Comparison of ENCODE assay signal across 1 cellular context in the genomic region with DNA sequence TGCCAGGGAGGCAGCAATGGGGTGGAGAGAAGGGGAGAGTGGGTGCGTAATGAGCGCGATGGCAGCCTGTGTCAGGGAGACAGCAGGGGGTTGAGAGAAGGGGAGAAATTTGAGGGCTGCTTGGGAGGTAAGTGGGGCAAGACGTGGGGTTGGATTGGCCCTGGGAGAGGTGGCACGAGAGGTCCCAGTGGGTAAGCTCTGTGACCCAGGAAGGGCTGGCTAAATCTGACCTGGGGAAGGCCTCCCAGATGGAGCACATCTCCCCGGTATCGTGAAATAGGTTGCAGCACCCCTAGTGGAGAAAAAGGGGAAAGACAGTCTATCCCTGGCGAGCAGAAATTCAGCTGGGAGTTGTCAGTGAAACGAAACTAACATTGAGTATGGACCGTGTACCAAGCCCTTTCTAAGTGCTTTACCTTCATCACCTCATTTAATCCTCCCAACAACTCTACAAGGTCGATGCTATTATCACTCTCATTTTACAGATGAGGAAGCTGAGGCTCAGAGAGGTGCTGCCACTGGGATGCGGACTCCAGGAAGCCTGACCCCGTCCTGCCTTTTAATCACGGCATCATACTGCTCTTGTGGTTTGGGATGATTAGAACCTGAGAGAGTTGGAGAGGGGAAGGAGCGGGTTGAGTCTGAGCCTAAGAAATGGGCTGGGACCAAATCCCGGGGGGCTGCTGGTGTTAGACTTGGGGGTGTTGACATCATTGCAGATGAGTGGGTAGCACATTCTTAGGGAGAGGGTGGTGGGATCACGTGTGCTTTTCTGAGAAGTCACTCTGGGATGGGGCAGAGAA.
TF ChIP-seq lines count a peak whose summit lies in the region.

No MANE protein-coding gene starts in this region.

TF ChIP-seq in HEK293, 187 proteins besides CTCF, POLR2A, EP300 and RAD21 (continued from another document):
- TF ChIP-seq ZNF785 (tag by site-specific recombination; IDR thresholded peaks at IDR 0.05) (peak; percentile 60; the same call in 1 of the 2 replicates), ZNF529 (tag by site-specific recombination; IDR thresholded peaks at IDR 0.05; ENCODE audit: insufficient replicate concordance) (no peak), ZNF624 (tag by site-specific recombination; IDR thresholded peaks at IDR 0.05) (no peak), ZNF335 (tag by site-specific recombination; conservative IDR thresholded peaks at IDR 0.05) (peak; percentile 42; the same call in 1 of the 2 replicates), GLIS2 (tag by site-specific recombination; IDR thresholded peaks at IDR 0.05) (peak; percentile 62; the same call in 1 of the 2 replicates), ZBTB48 (tag by site-specific recombination; IDR thresholded peaks at IDR 0.05) (0 out of 2 replicates have a peak, but pooled peaks have one; percentile 22), ZBTB17 (tag by site-specific recombination; IDR thresholded peaks at IDR 0.05) (peak; percentile 50; the same call in 1 of the 2 replicates), ZIC2 (tag by site-specific recombination; IDR thresholded peaks at IDR 0.05) (peak; percentile 16; the same call in 1 of the 2 replicates), ZNF202 (tag by site-specific recombination; IDR thresholded peaks at IDR 0.05; ENCODE audit: borderline replicate concordance) (no peak), ZNF274 (IDR thresholded peaks at IDR 0.05; ENCODE audit: low read length) (no peak), ZNF274 (tag by site-specific recombination; IDR thresholded peaks at IDR 0.05; ENCODE audit: borderline replicate concordance) (no peak), ZSCAN16 (tag by site-specific recombination; IDR thresholded peaks at IDR 0.05) (no peak)
- TF ChIP-seq, protein P1, sequence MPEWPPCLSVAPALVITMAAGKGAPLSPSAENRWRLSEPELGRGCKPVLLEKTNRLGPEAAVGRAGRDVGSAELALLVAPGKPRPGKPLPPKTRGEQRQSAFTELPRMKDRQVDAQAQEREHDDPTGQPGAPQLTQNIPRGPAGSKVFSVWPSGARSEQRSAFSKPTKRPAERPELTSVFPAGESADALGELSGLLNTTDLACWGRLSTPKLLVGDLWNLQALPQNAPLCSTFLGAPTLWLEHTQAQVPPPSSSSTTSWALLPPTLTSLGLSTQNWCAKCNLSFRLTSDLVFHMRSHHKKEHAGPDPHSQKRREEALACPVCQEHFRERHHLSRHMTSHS (tag by site-specific recombination; IDR thresholded peaks at IDR 0.05) = no peak
- TF ChIP-seq, protein P2, sequence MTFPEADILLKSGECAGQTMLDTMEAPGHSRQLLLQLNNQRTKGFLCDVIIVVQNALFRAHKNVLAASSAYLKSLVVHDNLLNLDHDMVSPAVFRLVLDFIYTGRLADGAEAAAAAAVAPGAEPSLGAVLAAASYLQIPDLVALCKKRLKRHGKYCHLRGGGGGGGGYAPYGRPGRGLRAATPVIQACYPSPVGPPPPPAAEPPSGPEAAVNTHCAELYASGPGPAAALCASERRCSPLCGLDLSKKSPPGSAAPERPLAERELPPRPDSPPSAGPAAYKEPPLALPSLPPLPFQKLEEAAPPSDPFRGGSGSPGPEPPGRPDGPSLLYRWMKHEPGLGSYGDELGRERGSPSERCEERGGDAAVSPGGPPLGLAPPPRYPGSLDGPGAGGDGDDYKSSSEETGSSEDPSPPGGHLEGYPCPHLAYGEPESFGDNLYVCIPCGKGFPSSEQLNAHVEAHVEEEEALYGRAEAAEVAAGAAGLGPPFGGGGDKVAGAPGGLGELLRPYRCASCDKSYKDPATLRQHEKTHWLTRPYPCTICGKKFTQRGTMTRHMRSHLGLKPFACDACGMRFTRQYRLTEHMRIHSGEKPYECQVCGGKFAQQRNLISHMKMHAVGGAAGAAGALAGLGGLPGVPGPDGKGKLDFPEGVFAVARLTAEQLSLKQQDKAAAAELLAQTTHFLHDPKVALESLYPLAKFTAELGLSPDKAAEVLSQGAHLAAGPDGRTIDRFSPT (tag by site-specific recombination; IDR thresholded peaks at IDR 0.05) = peak; percentile 86
- TF ChIP-seq, protein P3, sequence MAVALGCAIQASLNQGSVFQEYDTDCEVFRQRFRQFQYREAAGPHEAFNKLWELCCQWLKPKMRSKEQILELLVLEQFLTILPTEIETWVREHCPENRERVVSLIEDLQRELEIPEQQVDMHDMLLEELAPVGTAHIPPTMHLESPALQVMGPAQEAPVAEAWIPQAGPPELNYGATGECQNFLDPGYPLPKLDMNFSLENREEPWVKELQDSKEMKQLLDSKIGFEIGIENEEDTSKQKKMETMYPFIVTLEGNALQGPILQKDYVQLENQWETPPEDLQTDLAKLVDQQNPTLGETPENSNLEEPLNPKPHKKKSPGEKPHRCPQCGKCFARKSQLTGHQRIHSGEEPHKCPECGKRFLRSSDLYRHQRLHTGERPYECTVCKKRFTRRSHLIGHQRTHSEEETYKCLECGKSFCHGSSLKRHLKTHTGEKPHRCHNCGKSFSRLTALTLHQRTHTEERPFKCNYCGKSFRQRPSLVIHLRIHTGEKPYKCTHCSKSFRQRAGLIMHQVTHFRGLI (tag by site-specific recombination; IDR thresholded peaks at IDR 0.05) = no peak
